22 cellular contexts compared by ENCODE assay signal in genomic region chr22:30008401-30008800, GRCh38.
"Had no signal": no experiment of that assay in that cellular context is flagged by ENCODE, and none has a peak within 500 bp of the region (broad histone marks: within the 10 kb centered on the region; RNA-seq: fewer than 3 reads in every experiment).

No MANE protein-coding gene starts in this region.

- H3K4me3 ChIP-seq: lower lobe of right lung, sigmoid colon, thoracic aorta, upper lobe of right lung had no signal

- ATAC-seq: activated CD8-positive, alpha-beta T cell treated with anti-CD3 and anti-CD28 coated beads for 36 hours; activated naive CD4-positive, alpha-beta T cell treated with anti-CD3 and anti-CD28 coated beads, Interleukin-2, amount 50 U/mL, for 72 hours; activated T-cell treated with anti-CD3 and anti-CD28 coated beads, Interleukin-2, amount 50 U/mL, for 4 hours; lower lobe of right lung; natural killer cell treated with Interleukin-12 subunit alpha and Interleukin-12 subunit beta and Interleukin-15 and Interleukin-18, amount 100 ng/mL, for 72 hours; stimulated activated memory B cell treated with anti-CD40 and anti-IgM and Interleukin-4, amounts not matched to agents 10 μg/mL and 1 μg/mL and 100 μg/mL, for 72 hours; T-cell; upper lobe of right lung had no signal

- H3K4me1 ChIP-seq: upper lobe of right lung had no signal

- H3K9me3 ChIP-seq: lower lobe of right lung, sigmoid colon, SK-N-SH, thoracic aorta, upper lobe of right lung had no signal

- H3K27me3 Mint-ChIP-seq: activated CD8-positive, alpha-beta T cell treated with anti-CD3 and anti-CD28 coated beads for 36 hours; natural killer cell treated with Interleukin-12 subunit alpha and Interleukin-12 subunit beta and Interleukin-15 and Interleukin-18, amount 100 ng/mL, for 72 hours; stimulated activated memory B cell treated with anti-CD40 and anti-IgM and Interleukin-4, amounts not matched to agents 10 μg/mL and 1 μg/mL and 100 μg/mL, for 72 hours; T-cell had no signal

- H3K4me1 Mint-ChIP-seq: stimulated activated memory B cell treated with anti-CD40 and anti-IgM and Interleukin-4, amounts not matched to agents 10 μg/mL and 1 μg/mL and 100 μg/mL, for 72 hours had no signal

- H3K27me3 ChIP-seq: sigmoid colon, upper lobe of right lung had no signal

- H3K36me3 Mint-ChIP-seq: activated naive CD4-positive, alpha-beta T cell treated with anti-CD3 and anti-CD28 coated beads, Interleukin-2, amount 50 U/mL, for 72 hours had no signal

- H3K27ac ChIP-seq: lower lobe of right lung, sigmoid colon, thoracic aorta, upper lobe of right lung had no signal

- H3K4me3 Mint-ChIP-seq: activated CD8-positive, alpha-beta T cell treated with anti-CD3 and anti-CD28 coated beads for 36 hours; activated T-cell treated with anti-CD3 and anti-CD28 coated beads, Interleukin-2, amount 50 U/mL, for 4 hours; mesothelial cell of epicardium; natural killer cell treated with Interleukin-12 subunit alpha and Interleukin-12 subunit beta and Interleukin-15 and Interleukin-18, amount 100 ng/mL, for 72 hours; stimulated activated memory B cell treated with anti-CD40 and anti-IgM and Interleukin-4, amounts not matched to agents 10 μg/mL and 1 μg/mL and 100 μg/mL, for 72 hours; T-cell had no signal

- H3K27ac Mint-ChIP-seq: activated CD8-positive, alpha-beta T cell treated with anti-CD3 and anti-CD28 coated beads for 36 hours; natural killer cell treated with Interleukin-12 subunit alpha and Interleukin-12 subunit beta and Interleukin-15 and Interleukin-18, amount 100 ng/mL, for 72 hours; stimulated activated memory B cell treated with anti-CD40 and anti-IgM and Interleukin-4, amounts not matched to agents 10 μg/mL and 1 μg/mL and 100 μg/mL, for 72 hours had no signal

- DNase-seq: activated CD4-positive, alpha-beta T cell treated with anti-CD3 and anti-CD28 coated beads for 48 hours; activated CD4-positive, CD25-positive, alpha-beta regulatory T cell; activated CD8-positive, alpha-beta T cell treated with anti-CD3 and anti-CD28 coated beads for 36 hours; activated effector memory CD4-positive, alpha-beta T cell treated with anti-CD3 and anti-CD28 coated beads, Interleukin-2, amount 50 U/mL, for 16 hours; activated T-cell treated with anti-CD3 and anti-CD28 coated beads, Interleukin-2, amount 50 U/mL, for 4 hours; cerebellar nuclear complex; cortex of kidney; effector CD4-positive, alpha-beta T cell; islet precursor cell; lower lobe of right lung; occipital lobe; posterior cingulate gyrus; sigmoid colon; SK-N-SH; stimulated activated CD4-positive, alpha-beta T cell treated with anti-CD3 and anti-CD28 coated beads, Interleukin-4, amount 100 ng/mL, for 4 hours; T-cell; upper lobe of right lung had no signal

- H3K9ac ChIP-seq: SK-N-SH had no signal

- H3K9me3 Mint-ChIP-seq: activated CD8-positive, alpha-beta T cell treated with anti-CD3 and anti-CD28 coated beads for 36 hours; activated naive CD4-positive, alpha-beta T cell treated with anti-CD3 and anti-CD28 coated beads, Interleukin-2, amount 50 U/mL, for 72 hours; activated T-cell treated with anti-CD3 and anti-CD28 coated beads, Interleukin-2, amount 50 U/mL, for 4 hours; mesothelial cell of epicardium; natural killer cell treated with Interleukin-12 subunit alpha and Interleukin-12 subunit beta and Interleukin-15 and Interleukin-18, amount 100 ng/mL, for 72 hours; stimulated activated memory B cell treated with anti-CD40 and anti-IgM and Interleukin-4, amounts not matched to agents 10 μg/mL and 1 μg/mL and 100 μg/mL, for 72 hours; T-cell had no signal
